9 cellular contexts compared by ENCODE assay signal in the genomic region with DNA sequence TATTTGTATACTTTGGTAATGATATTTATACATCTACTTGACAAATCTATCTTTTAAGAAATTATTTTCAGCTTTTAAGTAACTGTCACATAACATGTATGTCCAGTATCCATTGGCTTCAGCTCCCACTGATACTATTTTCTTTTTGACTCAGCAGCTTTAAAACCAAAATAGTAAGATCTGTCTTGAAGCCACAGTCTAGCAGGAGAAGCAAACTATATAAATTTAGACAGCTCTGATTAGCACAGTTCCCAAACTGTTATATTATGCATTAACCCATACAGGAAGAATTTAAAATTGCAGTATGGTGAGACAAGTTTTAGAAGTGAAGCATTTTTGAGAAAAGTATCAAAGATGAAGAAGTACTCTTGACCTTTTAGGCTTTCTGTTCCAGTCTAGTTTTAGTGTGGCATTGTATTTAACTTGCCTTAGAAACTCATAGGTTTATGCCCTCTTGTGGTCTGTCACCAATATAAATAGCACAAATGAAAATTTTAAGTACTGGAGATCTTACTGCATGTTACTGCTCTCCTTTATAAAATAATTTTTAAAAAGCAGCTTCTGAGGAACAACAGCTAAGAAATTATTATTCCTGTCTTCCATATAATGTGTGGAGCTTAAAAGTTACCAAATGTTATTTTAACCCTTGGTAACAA. TPM values are rescaled to one million over a fixed set of nuclear protein-coding genes. Genes with fewer than 3 reads are reported as not detected.
DNase-seq lines count a peak whose midpoint lies in the region; ATAC-seq and TF ChIP-seq lines count a peak whose summit lies in the region.
"Had no signal": no experiment of that assay in that cellular context is flagged by ENCODE, and none has a peak within 500 bp of the region (broad histone marks: within the 10 kb centered on the region; RNA-seq: fewer than 3 reads in every experiment).

No MANE protein-coding gene starts in this region.

- H3K27me3 ChIP-seq in upper lobe of left lung, result no peaks in the 10 kb centered on the region

- no peaks in the 10 kb centered on the region for H3K36me3 Mint-ChIP-seq in activated naive CD4-positive, alpha-beta T cell treated with anti-CD3 and anti-CD28 coated beads, Interleukin-2, amount 50 U/mL, for 24 hours
- H3K36me3 Mint-ChIP-seq in stimulated activated naive B cell treated with anti-CD40 and anti-IgM and Interleukin-4, amounts not matched to agents 10 μg/mL and 1 μg/mL and 100 μg/mL, for 72 hours, result peaks cover 2 to 7% of the 10 kb centered on the region in 2 donors

- H3K27ac Mint-ChIP-seq in activated naive CD4-positive, alpha-beta T cell treated with anti-CD3 and anti-CD28 coated beads, Interleukin-2, amount 50 U/mL, for 24 hours, result peak overlapping the region; percentile 12
- peak overlapping the region; percentile 34 for H3K27ac Mint-ChIP-seq in stimulated activated naive B cell treated with anti-CD40 and anti-IgM and Interleukin-4, amounts not matched to agents 10 μg/mL and 1 μg/mL and 100 μg/mL, for 72 hours
- H3K27ac Mint-ChIP-seq: T-helper 1 cell treated with Interleukin-12 subunit alpha and Interleukin-12 subunit beta and Interleukin-4 antibody, amounts not matched to agents 30 μg/mL and 1 μg/mL, for 36 hours had no signal

- H3K4me3 Mint-ChIP-seq in activated naive CD4-positive, alpha-beta T cell treated with anti-CD3 and anti-CD28 coated beads, Interleukin-2, amount 50 U/mL, for 24 hours, result peak overlapping the region; percentile 19
- no peak overlapping the region for H3K4me3 Mint-ChIP-seq in stimulated activated naive B cell treated with anti-CD40 and anti-IgM and Interleukin-4, amounts not matched to agents 10 μg/mL and 1 μg/mL and 100 μg/mL, for 72 hours
- H3K4me3 Mint-ChIP-seq: T-helper 1 cell treated with Interleukin-12 subunit alpha and Interleukin-12 subunit beta and Interleukin-4 antibody, amounts not matched to agents 30 μg/mL and 1 μg/mL, for 36 hours had no signal

- H3K4me3 ChIP-seq in upper lobe of left lung, result no peak overlapping the region

- no peaks in the 10 kb centered on the region for H3K27me3 Mint-ChIP-seq in activated naive CD4-positive, alpha-beta T cell treated with anti-CD3 and anti-CD28 coated beads, Interleukin-2, amount 50 U/mL, for 24 hours
- no peaks in the 10 kb centered on the region for H3K27me3 Mint-ChIP-seq in stimulated activated naive B cell treated with anti-CD40 and anti-IgM and Interleukin-4, amounts not matched to agents 10 μg/mL and 1 μg/mL and 100 μg/mL, for 72 hours

- H3K4me1 Mint-ChIP-seq in activated naive CD4-positive, alpha-beta T cell treated with anti-CD3 and anti-CD28 coated beads, Interleukin-2, amount 50 U/mL, for 24 hours, result peaks cover 92% of the 10 kb centered on the region
- H3K4me1 Mint-ChIP-seq in stimulated activated naive B cell treated with anti-CD40 and anti-IgM and Interleukin-4, amounts not matched to agents 10 μg/mL and 1 μg/mL and 100 μg/mL, for 72 hours, result peaks cover 37 to 74% of the 10 kb centered on the region in 2 donors

- peaks cover 29 to 44% (median 40%) of the 10 kb centered on the region in 4 donors for H3K4me1 ChIP-seq in upper lobe of left lung

- H3K9me3 Mint-ChIP-seq in activated naive CD4-positive, alpha-beta T cell treated with anti-CD3 and anti-CD28 coated beads, Interleukin-2, amount 50 U/mL, for 24 hours, result no peaks in the 10 kb centered on the region
- H3K9me3 Mint-ChIP-seq in stimulated activated naive B cell treated with anti-CD40 and anti-IgM and Interleukin-4, amounts not matched to agents 10 μg/mL and 1 μg/mL and 100 μg/mL, for 72 hours, result no peaks in the 10 kb centered on the region
- H3K9me3 Mint-ChIP-seq: T-helper 1 cell treated with Interleukin-12 subunit alpha and Interleukin-12 subunit beta and Interleukin-4 antibody, amounts not matched to agents 30 μg/mL and 1 μg/mL, for 36 hours had no signal

- H3K36me3 ChIP-seq in upper lobe of left lung, result no peaks in the 10 kb centered on the region

- H3K27ac ChIP-seq in upper lobe of left lung, result no peak overlapping the region

- TF ChIP-seq EP300 in upper lobe of left lung (IDR thresholded peaks at IDR 0.05), result no peak

- peak; percentile 72 to 78 for ATAC-seq in stimulated activated naive B cell treated with anti-CD40 and anti-IgM and Interleukin-4, amounts not matched to agents 10 μg/mL and 1 μg/mL and 100 μg/mL, for 72 hours (replicated peaks)
- ATAC-seq in upper lobe of left lung (ENCODE audit: low FRiP score in 2 of 2), result no peak

- no peak for TF ChIP-seq POLR2A in upper lobe of left lung (IDR thresholded peaks at IDR 0.05)

- DNase-seq in activated naive CD4-positive, alpha-beta T cell treated with anti-CD3 and anti-CD28 coated beads, Interleukin-2, amount 50 U/mL, for 16 hours, result no peak
- peak; percentile 21 for DNase-seq in M059J (ENCODE audit: low read depth)
- peak; percentile 27 for DNase-seq in dedifferentiated amniotic fluid mesenchymal stem cell (ENCODE audit: extremely low spot score)
- no peak for DNase-seq in stimulated activated naive B cell treated with anti-CD40 and anti-IgM and Interleukin-4, amounts not matched to agents 10 μg/mL and 1 μg/mL and 100 μg/mL, for 72 hours
- no peak for DNase-seq in activated effector memory CD4-positive, alpha-beta T cell treated with anti-CD3 and anti-CD28 coated beads, Interleukin-2, amount 50 U/mL, for 16 hours
- DNase-seq in NCI-H1694 treated with DMSO at 0.1 percent for 48 hours (lab: John Stamatoyannopoulos, UW), result no peak
- DNase-seq in upper lobe of left lung, result no peak

- no peak for TF ChIP-seq CTCF in upper lobe of left lung (IDR thresholded peaks at IDR 0.05)

- no peaks in the 10 kb centered on the region for H3K9me3 ChIP-seq in upper lobe of left lung

RNA-seq across cellular contexts. Expression of gene URI1, which starts 24.7 kb away (rescaled TPM):
- 42.7 and 63.0 TPM in 2 replicates for total RNA-seq in M059J (2014; rRNA removed; shearing (Covaris generic))
- 10 to 100 TPM; 23.3 to 56.7 (median 40.3) TPM for total RNA-seq in upper lobe of left lung

Comparison
In these comparisons a context has a peak if more than half of its experiments do, and no peak if none do; other contexts are left out.
1. DNase-seq: peak in M059J (single experiment) and dedifferentiated amniotic fluid mesenchymal stem cell (single experiment); none in activated naive CD4-positive, alpha-beta T cell treated with anti-CD3 and anti-CD28 coated beads, Interleukin-2, amount 50 U/mL, for 16 hours (single experiment), stimulated activated naive B cell treated with anti-CD40 and anti-IgM and Interleukin-4, amounts not matched to agents 10 μg/mL and 1 μg/mL and 100 μg/mL, for 72 hours (single experiment), activated effector memory CD4-positive, alpha-beta T cell treated with anti-CD3 and anti-CD28 coated beads, Interleukin-2, amount 50 U/mL, for 16 hours (single experiment), NCI-H1694 treated with DMSO at 0.1 percent for 48 hours (single experiment) and upper lobe of left lung (0 of 2).
2. ATAC-seq: peak in stimulated activated naive B cell treated with anti-CD40 and anti-IgM and Interleukin-4, amounts not matched to agents 10 μg/mL and 1 μg/mL and 100 μg/mL, for 72 hours (2 of 2); none in upper lobe of left lung (0 of 2).